ENCODE assay signal across 8 cellular contexts in the genomic region with DNA sequence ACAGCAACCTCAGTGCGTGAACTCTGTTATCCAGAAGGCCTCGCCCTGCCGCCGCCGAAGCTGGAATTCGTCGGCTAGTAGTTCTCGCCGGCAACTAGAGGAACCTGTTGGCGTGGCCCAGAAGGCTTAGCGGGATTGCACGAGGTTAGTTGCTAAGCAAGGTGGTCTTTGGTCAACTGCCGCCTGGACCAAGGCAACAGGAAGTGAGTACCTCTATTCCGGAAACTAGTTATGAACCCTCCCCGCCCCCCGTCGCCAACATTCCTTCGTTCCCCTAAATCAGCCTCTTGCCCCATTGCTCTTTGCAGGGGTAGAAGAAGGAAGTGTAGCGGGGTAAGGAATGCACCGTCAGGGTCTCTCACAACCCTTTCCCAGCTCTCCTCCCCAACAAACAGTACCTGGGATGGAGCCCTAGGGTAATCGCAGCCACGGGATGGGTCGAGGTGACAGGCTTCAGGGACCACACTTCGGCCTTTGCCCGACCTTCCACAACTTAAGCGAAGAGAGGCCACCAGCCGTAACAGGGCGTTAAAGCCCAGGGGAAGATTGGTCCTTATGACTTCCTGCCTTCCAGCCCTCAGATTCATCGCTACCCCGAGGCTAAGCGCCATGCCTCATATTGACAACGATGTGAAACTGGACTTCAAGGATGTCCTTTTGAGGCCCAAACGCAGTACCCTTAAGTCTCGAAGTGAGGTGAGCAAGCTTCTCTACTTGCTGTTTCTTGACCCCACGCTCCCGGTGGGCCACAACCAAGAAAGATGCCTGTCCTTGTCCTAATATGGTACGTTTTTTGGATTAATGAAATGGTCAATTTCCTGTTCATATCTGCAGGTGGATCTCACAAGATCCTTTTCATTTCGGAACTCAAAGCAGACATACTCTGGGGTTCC. TPM values are rescaled to one million over a fixed set of nuclear protein-coding genes. Genes with fewer than 3 reads are reported as not detected.
A peak's percentile ranks its signal among the peaks of the same experiment; 100 is the strongest.
DNase-seq lines count a peak whose midpoint lies in the region; TF ChIP-seq lines count a peak whose summit lies in the region.

A gene (plus strand): TSS at position 285 of the 893 bp plus-strand sequence. CDS start 325 bp downstream, at position 610.

- H3K27me3 ChIP-seq in H9 (ENCODE audit: insufficient read depth, low read length): no peaks in the 10 kb centered on the region
- H3K27me3 ChIP-seq in left ventricle myocardium inferior (ENCODE audit: low read depth): no peaks in the 10 kb centered on the region
- no peaks in the 10 kb centered on the region for H3K27me3 ChIP-seq in rectal smooth muscle tissue (ENCODE audit: control insufficient read depth, insufficient read depth, low read length)

- peaks cover 11% of the 10 kb centered on the region for H3K79me1 ChIP-seq in H9 (ENCODE audit: insufficient read depth, low read depth, low read length, poor library complexity, severe bottlenecking)

- H3K9me3 ChIP-seq in H9 (ENCODE audit: control insufficient read depth, low read depth, low read length) (no peaks in the 10 kb centered on the region), left ventricle myocardium inferior (replicated peaks) (no peaks in the 10 kb centered on the region)

- no peak within 1 kb of the TSS for H2BK20ac ChIP-seq in H9 (ENCODE audit: low read depth, low read length, poor library complexity, severe bottlenecking)

- H3K9ac ChIP-seq in H9 (ENCODE audit: extremely low read depth, insufficient read length, low read length) (peak within 1 kb of the TSS; percentile 89), rectal smooth muscle tissue (ENCODE audit: low read length) (peak within 1 kb of the TSS; percentile 84)

- H2BK15ac ChIP-seq in H9 (ENCODE audit: low read depth, low read length): no peak within 1 kb of the TSS

- no peak within 1 kb of the TSS for H3K4ac ChIP-seq in H9 (ENCODE audit: low read depth, low read length)

- peak within 1 kb of the TSS; percentile 93 for H3K27ac Mint-ChIP-seq in activated CD4-positive, alpha-beta T cell treated with anti-CD3 and anti-CD28 coated beads, Interleukin-2, amount 10 ng/mL, durations not matched to agents 7 days and 5 days
- peak within 1 kb of the TSS; percentile 96 to 99 (median 98) for H3K27ac Mint-ChIP-seq in H9
- H3K27ac Mint-ChIP-seq in activated naive CD8-positive, alpha-beta T cell: peak within 1 kb of the TSS; percentile 96

- WGBS in H9 (ENCODE audit: extremely low coverage, insufficient read length, low lambda C conversion rate): no CpG with 5 or more reads among the region's 38 CpGs

- H3T11ph ChIP-seq in H9 (ENCODE audit: low read length): no peak within 1 kb of the TSS

- H2BK5ac ChIP-seq in H9 (ENCODE audit: insufficient read length, low read length): peak within 1 kb of the TSS; percentile 1

- H2BK120ac ChIP-seq in H9 (ENCODE audit: low read depth, low read length, poor library complexity, severe bottlenecking): no peak within 1 kb of the TSS

- intact Hi-C loops in left ventricle myocardium inferior (cut with micrococcal nuclease): no loop called here

- H3K14ac ChIP-seq in H9 (ENCODE audit: insufficient read depth, low read length): peak within 1 kb of the TSS; percentile 49; the same call in 1 of the 2 replicates

- POLR2A ChIA-PET in activated CD4-positive, alpha-beta T cell treated with anti-CD3 and anti-CD28 coated beads, Interleukin-2, amount 10 ng/mL, durations not matched to agents 7 days and 5 days (lab: Charles Lee): interaction anchor here (0.7 to 1.2 kb wide), 2 partner anchors 10 to 38 kb away, joined by 3 to 5 read pairs; a partner anchor contains a TSS

- CTCF ChIA-PET in activated CD4-positive, alpha-beta T cell treated with anti-CD3 and anti-CD28 coated beads, Interleukin-2, amount 10 ng/mL, durations not matched to agents 7 days and 5 days (lab: Charles Lee): interaction anchor here (0.8 to 2.3 kb wide), 3 partner anchors 10 to 17 kb away, joined by 3 to 14 read pairs (median 4); a partner anchor contains a TSS

- peaks cover 15% of the 10 kb centered on the region for H3K23me2 ChIP-seq in H9 (ENCODE audit: insufficient read length, low read depth, low read length, poor library complexity, severe bottlenecking)

- peak within 1 kb of the TSS; percentile 83 for H3K18ac ChIP-seq in H9 (ENCODE audit: insufficient read length, low read depth, low read length)

- H2BK12ac ChIP-seq in H9 (ENCODE audit: insufficient read length, low read depth, low read length): no peak within 1 kb of the TSS

- H3K4me1 Mint-ChIP-seq in activated CD4-positive, alpha-beta T cell treated with anti-CD3 and anti-CD28 coated beads, Interleukin-2, amount 10 ng/mL, durations not matched to agents 7 days and 5 days: peaks cover 61% of the 10 kb centered on the region
- H3K4me1 Mint-ChIP-seq in H9: peaks cover 8 to 22% of the 10 kb centered on the region in 2 experiments
- H3K4me1 Mint-ChIP-seq in activated naive CD8-positive, alpha-beta T cell (ENCODE audit: low read depth): peaks cover 46% of the 10 kb centered on the region

- H3K56ac ChIP-seq in H9 (ENCODE audit: insufficient read length, low read depth, low read length): no peak within 1 kb of the TSS

- peak within 1 kb of the TSS; percentile 97 for H3K4me3 Mint-ChIP-seq in activated CD4-positive, alpha-beta T cell treated with anti-CD3 and anti-CD28 coated beads, Interleukin-2, amount 10 ng/mL, durations not matched to agents 7 days and 5 days
- H3K4me3 Mint-ChIP-seq in H9: peak within 1 kb of the TSS; percentile 98 to 99
- peak within 1 kb of the TSS; percentile 99 for H3K4me3 Mint-ChIP-seq in activated naive CD8-positive, alpha-beta T cell

- H3K4me2 ChIP-seq in H9 (ENCODE audit: insufficient read depth, insufficient read length, low read length): peak within 1 kb of the TSS; percentile 99

- no peaks in the 10 kb centered on the region for H4K20me1 ChIP-seq in H9 (ENCODE audit: control insufficient read depth, insufficient read depth, insufficient read length)

- no peak within 1 kb of the TSS for H4K91ac ChIP-seq in H9 (ENCODE audit: insufficient read length, low read depth, low read length)

- peak; percentile 35 for DNase-seq in activated CD4-positive, alpha-beta T cell treated with anti-CD3 and anti-CD28 coated beads, Interleukin-2, amount 10 ng/mL, durations not matched to agents 7 days and 5 days
- no peak for DNase-seq in activated CD4-positive, alpha-beta T cell treated with anti-CD3 and anti-CD28 coated beads, Interleukin-2, amount 50 U/mL, for 1 hour
- DNase-seq in H9 (no peak), LNCaP clone FGC (ENCODE audit: low read depth) (no peak), left ventricle myocardium inferior (no peak), T1000 (lab: John Stamatoyannopoulos, UW) (no peak)

- H4K8ac ChIP-seq in H9 (replicated peaks; ENCODE audit: insufficient read length, low read depth, low read length): peak within 1 kb of the TSS; percentile 47

- H3K27me3 Mint-ChIP-seq in activated CD4-positive, alpha-beta T cell treated with anti-CD3 and anti-CD28 coated beads, Interleukin-2, amount 10 ng/mL, durations not matched to agents 7 days and 5 days: no peaks in the 10 kb centered on the region
- no peaks in the 10 kb centered on the region for H3K27me3 Mint-ChIP-seq in H9 (ENCODE audit: low read depth)
- H3K27me3 Mint-ChIP-seq in activated naive CD8-positive, alpha-beta T cell: no peaks in the 10 kb centered on the region

- peak within 1 kb of the TSS; percentile 32 for H2AFZ ChIP-seq in H9 (ENCODE audit: low read length)

- no peak within 1 kb of the TSS for H3K23ac ChIP-seq in H9 (ENCODE audit: insufficient read length, low read depth, low read length)

- peaks cover 3% of the 10 kb centered on the region; the same call in 1 of the 2 replicates for H3K79me2 ChIP-seq in H9 (ENCODE audit: insufficient read depth, low read length)

- H3K4me3 ChIP-seq in LNCaP clone FGC (ENCODE audit: low read depth, low read length) (peak within 1 kb of the TSS; percentile 80), left ventricle myocardium inferior (peak within 1 kb of the TSS; percentile 90), rectal smooth muscle tissue (ENCODE audit: low read length) (peak within 1 kb of the TSS; percentile 91)

- H3K27ac ChIP-seq in H9 (ENCODE audit: insufficient read length, low read depth, low read length) (peak within 1 kb of the TSS; percentile 57), left ventricle myocardium inferior (replicated peaks) (peak within 1 kb of the TSS; percentile 97), rectal smooth muscle tissue (ENCODE audit: low read depth, low read length) (peak within 1 kb of the TSS; percentile 93)

- peaks cover 37% of the 10 kb centered on the region for H3K36me3 ChIP-seq in left ventricle myocardium inferior
- peaks cover 9% of the 10 kb centered on the region for H3K36me3 ChIP-seq in rectal smooth muscle tissue (ENCODE audit: control insufficient read depth, insufficient read depth, low read length)

- H4K5ac ChIP-seq in H9 (ENCODE audit: insufficient read length, low read depth, low read length): no peak within 1 kb of the TSS

- no peak within 1 kb of the TSS for H2AK5ac ChIP-seq in H9 (ENCODE audit: insufficient read length, low read length)

- H3K9me3 Mint-ChIP-seq in activated CD4-positive, alpha-beta T cell treated with anti-CD3 and anti-CD28 coated beads, Interleukin-2, amount 10 ng/mL, durations not matched to agents 7 days and 5 days: no peaks in the 10 kb centered on the region
- no peaks in the 10 kb centered on the region for H3K9me3 Mint-ChIP-seq in H9
- H3K9me3 Mint-ChIP-seq in activated naive CD8-positive, alpha-beta T cell (ENCODE audit: low read depth): no peaks in the 10 kb centered on the region

- TF ChIP-seq CTCF in H9 (conservative IDR thresholded peaks at IDR 0.05) (no peak), LNCaP clone FGC (IDR thresholded peaks at IDR 0.05; ENCODE audit: control insufficient read depth, extremely low read depth, insufficient read depth) (no peak), left ventricle myocardium inferior (IDR thresholded peaks at IDR 0.05; ENCODE audit: borderline replicate concordance) (no peak)

- peaks cover 39% of the 10 kb centered on the region for H3K36me3 Mint-ChIP-seq in activated CD4-positive, alpha-beta T cell treated with anti-CD3 and anti-CD28 coated beads, Interleukin-2, amount 10 ng/mL, durations not matched to agents 7 days and 5 days (ENCODE audit: low read depth)
- peaks cover 21 to 46% (median 43%) of the 10 kb centered on the region in 3 experiments; a peak in 6 of 7 replicates for H3K36me3 Mint-ChIP-seq in H9 (ENCODE audit: insufficient read depth in 1 of 3, low read depth in 3 of 3)
- peaks cover 6% of the 10 kb centered on the region for H3K36me3 Mint-ChIP-seq in activated naive CD8-positive, alpha-beta T cell

- H3K4me1 ChIP-seq in H9 (ENCODE audit: insufficient read depth, low read length) (0 out of 2 replicates have a peak, but pooled peaks cover 6% of the 10 kb centered on the region), left ventricle myocardium inferior (peaks cover 60% of the 10 kb centered on the region), rectal smooth muscle tissue (ENCODE audit: control insufficient read depth, insufficient read depth, low read length) (peaks cover 13% of the 10 kb centered on the region)

RNA-seq across cellular contexts. Expression of the gene that starts here (rescaled TPM):
- 10 to 100 TPM; 72.0 to 74.5 TPM for total RNA-seq in activated CD4-positive, alpha-beta T cell treated with anti-CD3 and anti-CD28 coated beads, Interleukin-2, amount 10 ng/mL, durations not matched to agents 7 days and 5 days
- 84.7 and 86.9 TPM in 2 replicates for total RNA-seq in H9 (2021)
- total RNA-seq in left ventricle myocardium inferior: 29.7 TPM
